16 cellular contexts compared by ENCODE assay signal in genomic region chr4:2081540-2081939, GRCh38. TPM values are rescaled to one million over a fixed set of nuclear protein-coding genes. Genes with fewer than 3 reads are reported as not detected.
"Had no signal": no experiment of that assay in that cellular context is flagged by ENCODE, and none has a peak within 500 bp of the region (broad histone marks: within the 10 kb centered on the region; RNA-seq: fewer than 3 reads in every experiment).

No MANE protein-coding gene starts in this region.

- H3K9me2 ChIP-seq: SK-N-SH had no signal

- H3K4me2 ChIP-seq: SK-N-SH had no signal

- H3K9me3 ChIP-seq: ascending aorta, right atrium auricular region, SK-N-SH, thoracic aorta had no signal

- DNase-seq: activated B cell treated with CpG ODN at 0.5 μM for 24 hours; activated CD4-positive, alpha-beta T cell treated with anti-CD3 and anti-CD28 coated beads, Interleukin-2, amount 10 ng/mL, durations not matched to agents 24 days and 14 days; activated naive CD4-positive, alpha-beta T cell; effector CD4-positive, alpha-beta T cell; immature natural killer cell; mesendoderm; SK-N-SH; small intestine; stimulated activated CD4-positive, alpha-beta T cell treated with anti-CD3 and anti-CD28 coated beads, Interleukin-4, amount 100 ng/mL, for 1 hour had no signal

- H3K36me3 ChIP-seq: ascending aorta, right atrium auricular region, thoracic aorta had no signal

- H3K4me1 Mint-ChIP-seq: activated B cell treated with CpG ODN at 0.5 μM for 24 hours; activated CD4-positive, alpha-beta T cell treated with anti-CD3 and anti-CD28 coated beads, Interleukin-2, amount 10 ng/mL, durations not matched to agents 24 days and 14 days; immature natural killer cell; stimulated activated effector memory CD8-positive, alpha-beta T cell treated with anti-CD3 and anti-CD28 coated beads, Interleukin-12 subunit alpha, Interleukin-12 subunit beta, amount 100 ng/mL, for 72 hours had no signal

- H3K27me3 ChIP-seq: ascending aorta, right atrium auricular region had no signal

- H3K9ac ChIP-seq: SK-N-SH had no signal

- H3K4me3 Mint-ChIP-seq: activated B cell treated with CpG ODN at 0.5 μM for 24 hours; activated CD4-positive, alpha-beta T cell treated with anti-CD3 and anti-CD28 coated beads, Interleukin-2, amount 10 ng/mL, durations not matched to agents 24 days and 14 days; activated T-helper 1 cell treated with anti-CD3 and anti-CD28 coated beads, Interleukin-12 subunit alpha, Interleukin-12 subunit beta, Interleukin-2, Interleukin-4 antibody, amounts not matched to agents 30 ng/mL and 10 ng/mL and 1 ng/mL, durations not matched to agents 14 hours and 24 hours and 36 hours; immature natural killer cell; nephron; stimulated activated effector memory CD8-positive, alpha-beta T cell treated with anti-CD3 and anti-CD28 coated beads, Interleukin-12 subunit alpha, Interleukin-12 subunit beta, amount 100 ng/mL, for 72 hours; T-helper 2 cell treated with Interferon-gamma antibody and Interleukin-4, amounts not matched to agents 5 μg/mL and 100 μg/mL, for 36 hours had no signal

- H3K9me3 Mint-ChIP-seq: activated B cell treated with CpG ODN at 0.5 μM for 24 hours; activated CD4-positive, alpha-beta T cell treated with anti-CD3 and anti-CD28 coated beads, Interleukin-2, amount 10 ng/mL, durations not matched to agents 24 days and 14 days; activated T-helper 1 cell treated with anti-CD3 and anti-CD28 coated beads, Interleukin-12 subunit alpha, Interleukin-12 subunit beta, Interleukin-2, Interleukin-4 antibody, amounts not matched to agents 30 ng/mL and 10 ng/mL and 1 ng/mL, durations not matched to agents 14 hours and 24 hours and 36 hours; immature natural killer cell; nephron; stimulated activated effector memory CD8-positive, alpha-beta T cell treated with anti-CD3 and anti-CD28 coated beads, Interleukin-12 subunit alpha, Interleukin-12 subunit beta, amount 100 ng/mL, for 72 hours; T-helper 2 cell treated with Interferon-gamma antibody and Interleukin-4, amounts not matched to agents 5 μg/mL and 100 μg/mL, for 36 hours had no signal

- H3K27ac Mint-ChIP-seq: activated B cell treated with CpG ODN at 0.5 μM for 24 hours; activated CD4-positive, alpha-beta T cell treated with anti-CD3 and anti-CD28 coated beads, Interleukin-2, amount 10 ng/mL, durations not matched to agents 24 days and 14 days; activated T-helper 1 cell treated with anti-CD3 and anti-CD28 coated beads, Interleukin-12 subunit alpha, Interleukin-12 subunit beta, Interleukin-2, Interleukin-4 antibody, amounts not matched to agents 30 ng/mL and 10 ng/mL and 1 ng/mL, durations not matched to agents 14 hours and 24 hours and 36 hours; immature natural killer cell; nephron; stimulated activated effector memory CD8-positive, alpha-beta T cell treated with anti-CD3 and anti-CD28 coated beads, Interleukin-12 subunit alpha, Interleukin-12 subunit beta, amount 100 ng/mL, for 72 hours; T-helper 2 cell treated with Interferon-gamma antibody and Interleukin-4, amounts not matched to agents 5 μg/mL and 100 μg/mL, for 36 hours had no signal

- H3K27ac ChIP-seq: ascending aorta, right atrium auricular region, thoracic aorta had no signal

- H3K4me3 ChIP-seq: ascending aorta, right atrium auricular region, thoracic aorta had no signal

- H3K36me3 Mint-ChIP-seq: immature natural killer cell; stimulated activated effector memory CD8-positive, alpha-beta T cell treated with anti-CD3 and anti-CD28 coated beads, Interleukin-12 subunit alpha, Interleukin-12 subunit beta, amount 100 ng/mL, for 72 hours had no signal

- H3K4me1 ChIP-seq: ascending aorta, right atrium auricular region had no signal

RNA-seq across cellular contexts. Expression of gene NAT8L, which starts 22.4 kb away (rescaled TPM):
- total RNA-seq: ascending aorta had no signal
- polyA plus RNA-seq: immature natural killer cell had no signal
